8 cellular contexts compared by ENCODE assay signal in the genomic region with DNA sequence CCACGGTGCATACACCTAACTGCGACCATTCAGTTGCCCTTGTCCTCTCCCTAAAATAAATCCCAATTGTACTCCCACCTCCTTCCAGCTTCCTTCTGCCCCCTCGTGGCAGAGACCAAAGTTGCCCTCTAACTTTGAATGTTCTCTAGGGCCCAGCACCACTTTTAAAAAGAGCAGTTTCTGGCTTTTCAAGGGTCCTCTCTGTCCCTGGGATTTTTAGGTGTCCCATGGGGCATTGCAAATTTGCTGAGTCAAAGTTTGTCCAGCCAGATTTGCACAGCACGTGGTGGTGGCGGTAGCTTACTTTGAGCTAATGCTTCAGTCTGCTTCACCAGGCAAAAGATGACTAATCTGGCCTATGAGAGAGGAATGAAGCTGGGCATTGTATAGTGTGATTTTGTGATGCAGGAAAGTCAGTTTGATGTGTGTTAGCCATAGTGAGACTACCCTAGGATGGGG.
DNase-seq lines count a peak whose midpoint lies in the region; ATAC-seq, FAIRE-seq and TF ChIP-seq lines count a peak whose summit lies in the region.

No MANE protein-coding gene starts in this region.

- no peak overlapping the region for H2AK5ac ChIP-seq in neuronal stem cell (ENCODE audit: low read depth, low read length)

- no peak for TF ChIP-seq POLR2A in H54 (IDR thresholded peaks at IDR 0.05; ENCODE audit: low read depth, low read length)

- TF ChIP-seq CTCF in C4-2B (conservative IDR thresholded peaks at IDR 0.05) (peak; percentile 84), dorsolateral prefrontal cortex (IDR thresholded peaks at IDR 0.05 in 54 of 56, conservative IDR thresholded peaks at IDR 0.05 in 2 of 56; ENCODE audit: low read depth in 1 of 56, partially characterized antibody in 56 of 56) (peak in 47 of 56 donors; percentile 13 to 46 (median 30))

- intact Hi-C loops in dorsolateral prefrontal cortex (cut with DNase I) = loop anchor here in 1 of 2 donors (10.0 kb wide), 1 partner anchor 278 kb away; no protein-coding TSS in a partner anchor

- no peak overlapping the region for H3K4ac ChIP-seq in neuronal stem cell (ENCODE audit: low read length)

- WGBS in neuronal stem cell (ENCODE audit: extremely low coverage in 2 of 2, insufficient read length in 2 of 2, insufficient replicate concordance in 1 of 2), 2 donors = no CpG with 5 or more reads among the region's 5 CpGs

- DNase-seq in H54 (ENCODE audit: insufficient read length, low spot score) (peak; percentile 15), RCC 7860 (ENCODE audit: low spot score) (peak; percentile 19), dorsolateral prefrontal cortex (no peak), neuronal stem cell (ENCODE audit: low spot score) (peak; percentile 23), MV-4-11 (lab: John Stamatoyannopoulos, UW) (no peak), NCI-H2196 treated with DMSO at 0.1 percent for 48 hours (lab: John Stamatoyannopoulos, UW; ENCODE audit: unreplicated experiment) (no peak)

- no peaks in the 10 kb centered on the region for H3K36me3 ChIP-seq in neuronal stem cell (replicated peaks in 1 of 2; ENCODE audit: control insufficient read depth in 2 of 2, insufficient read depth in 2 of 2, low read length in 2 of 2)

- H3K9me3 ChIP-seq in neuronal stem cell (replicated peaks in 1 of 2; ENCODE audit: control insufficient read depth in 2 of 2, insufficient read depth in 1 of 2, low read depth in 1 of 2, low read length in 2 of 2) = no peaks in the 10 kb centered on the region

- no peak overlapping the region for H2BK5ac ChIP-seq in neuronal stem cell (ENCODE audit: low read length)

- H4K8ac ChIP-seq in neuronal stem cell (ENCODE audit: low read depth, low read length) = no peak overlapping the region

- H2AFZ ChIP-seq in neuronal stem cell (ENCODE audit: low read length) = no peak overlapping the region

- H2BK15ac ChIP-seq in neuronal stem cell (ENCODE audit: low read length) = no peak overlapping the region

- no peak overlapping the region for H3K27ac ChIP-seq in C4-2B
- H3K27ac ChIP-seq in dorsolateral prefrontal cortex = no peak overlapping the region
- H3K27ac ChIP-seq in neuronal stem cell (replicated peaks; ENCODE audit: low read length) = no peak overlapping the region

- H3K4me1 ChIP-seq in neuronal stem cell (ENCODE audit: control insufficient read depth in 2 of 2, insufficient read depth in 1 of 2, low read depth in 1 of 2, low read length in 2 of 2) = no peaks in the 10 kb centered on the region

- H3K4me2 ChIP-seq in neuronal stem cell (ENCODE audit: insufficient read depth, low read length, poor library complexity, severe bottlenecking) = no peak overlapping the region

- FAIRE-seq in H54 (lab: Jason Lieb, UNC) (no peak), RCC 7860 (lab: Jason Lieb, UNC) (no peak)

- no peak overlapping the region for H4K91ac ChIP-seq in neuronal stem cell (ENCODE audit: low read depth, low read length, poor library complexity)

- H3K23ac ChIP-seq in neuronal stem cell (ENCODE audit: low read depth, low read length, poor library complexity) = no peak overlapping the region

- no peak overlapping the region for H3K18ac ChIP-seq in neuronal stem cell (ENCODE audit: low read length)

- H3K4me3 ChIP-seq in dorsolateral prefrontal cortex = no peak overlapping the region
- no peak overlapping the region for H3K4me3 ChIP-seq in neuronal stem cell (ENCODE audit: low read length in 2 of 2)

- no peak for ATAC-seq in GM18502 (IDR thresholded peaks at IDR 0.05; ENCODE audit: poor library complexity, unreplicated experiment)

- H3K79me1 ChIP-seq in neuronal stem cell (ENCODE audit: low read depth, low read length) = no peaks in the 10 kb centered on the region

- no peak overlapping the region for H3K9ac ChIP-seq in neuronal stem cell (ENCODE audit: low read depth, low read length, poor library complexity)

- H3K14ac ChIP-seq in neuronal stem cell (ENCODE audit: low read length) = no peak overlapping the region

- H3K27me3 ChIP-seq in dorsolateral prefrontal cortex (peaks cover 0 to 7% (median 0%) of the 10 kb centered on the region in 45 donors), neuronal stem cell (ENCODE audit: control insufficient read depth in 3 of 3, insufficient read depth in 3 of 3, low read depth in 1 of 3, low read length in 3 of 3) (no peaks in the 10 kb centered on the region)

- no peak overlapping the region for H2BK12ac ChIP-seq in neuronal stem cell (ENCODE audit: low read length)

- H2BK120ac ChIP-seq in neuronal stem cell (ENCODE audit: low read depth, low read length) = no peak overlapping the region

Comparison
In these comparisons a context has a peak if more than half of its experiments do, and no peak if none do; other contexts are left out.
1. DNase-seq: peak in H54 (single experiment), RCC 7860 (single experiment) and neuronal stem cell (single experiment); none in dorsolateral prefrontal cortex (0 of 10), MV-4-11 (single experiment) and NCI-H2196 treated with DMSO at 0.1 percent for 48 hours (single experiment).